ENCODE assay signal across 1 cellular context in genomic region chr2:40606862-40607261, GRCh38.
TF ChIP-seq lines count a peak whose summit lies in the region.

No MANE protein-coding gene starts in this region.

TF ChIP-seq in IMR-90, 13 proteins besides CTCF, POLR2A, EP300 and RAD21 (continued from another document):
- no peak for TF ChIP-seq SMC3 (IDR thresholded peaks at IDR 0.05; ENCODE audit: low read depth, low read length)
- no peak for TF ChIP-seq RCOR1 (IDR thresholded peaks at IDR 0.05; ENCODE audit: insufficient replicate concordance, low read length)
- TF ChIP-seq CHD1 (IDR thresholded peaks at IDR 0.05; ENCODE audit: low read depth, low read length), result no peak
- TF ChIP-seq NFE2L2 (IDR thresholded peaks at IDR 0.05; ENCODE audit: low read depth, low read length), result no peak
- no peak for TF ChIP-seq USF2 (IDR thresholded peaks at IDR 0.05; ENCODE audit: low read depth, low read length)
- no peak for TF ChIP-seq ELK1 (IDR thresholded peaks at IDR 0.05; ENCODE audit: borderline replicate concordance, low read depth, low read length)
